13 cellular contexts compared by ENCODE assay signal in the genomic region with DNA sequence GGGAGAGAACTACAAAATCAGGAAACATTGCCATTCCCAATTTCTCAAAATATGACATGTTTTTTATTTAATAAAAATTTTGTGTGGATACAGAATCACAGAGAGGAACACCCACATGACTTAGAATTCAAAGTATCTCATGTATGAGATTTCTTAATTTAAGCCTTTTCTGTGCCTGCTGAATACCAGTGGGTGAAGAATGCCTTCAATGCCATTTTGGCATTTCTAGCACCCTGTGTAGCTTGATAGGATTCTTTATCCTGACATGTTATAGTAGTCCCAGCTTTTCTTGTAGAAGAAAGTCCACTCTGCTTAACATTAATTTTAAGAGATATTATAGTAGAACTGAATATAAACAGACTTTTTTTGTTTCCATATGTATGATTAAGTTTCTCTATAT. TPM values are rescaled to one million over a fixed set of nuclear protein-coding genes. Genes with fewer than 3 reads are reported as not detected.
DNase-seq lines count a peak whose midpoint lies in the region; FAIRE-seq and TF ChIP-seq lines count a peak whose summit lies in the region.
"Had no signal": no experiment of that assay in that cellular context is flagged by ENCODE, and none has a peak within 500 bp of the region (broad histone marks: within the 10 kb centered on the region; RNA-seq: fewer than 3 reads in every experiment).

No MANE protein-coding gene starts in this region.

- no peak for FAIRE-seq in kidney (lab: Jason Lieb, UNC)

- TF ChIP-seq CTCF in kidney (IDR thresholded peaks at IDR 0.05; ENCODE audit: borderline replicate concordance, extremely low read depth, insufficient read depth), result no peak

- H3K27me3 ChIP-seq in adipocyte (replicated peaks; ENCODE audit: control insufficient read depth, insufficient read depth, low read length) (no peaks in the 10 kb centered on the region), mucosa of rectum (ENCODE audit: control insufficient read depth in 2 of 2, insufficient read depth in 2 of 2, low read length in 2 of 2) (no peaks in the 10 kb centered on the region)

- H3K9me3 ChIP-seq in adipocyte (ENCODE audit: control insufficient read depth, low read length) (no peaks in the 10 kb centered on the region), mucosa of rectum (ENCODE audit: control insufficient read depth in 2 of 2, low read length in 2 of 2) (no peaks in the 10 kb centered on the region), kidney (ENCODE audit: control insufficient read depth in 1 of 2, low read length in 2 of 2) (no peaks in the 10 kb centered on the region)

- H3K9ac ChIP-seq in adipocyte (ENCODE audit: low read length), result no peak overlapping the region
- H3K9ac ChIP-seq in mucosa of rectum (ENCODE audit: low read depth in 1 of 2, low read length in 2 of 2), result no peak overlapping the region
- H3K9ac ChIP-seq in kidney (ENCODE audit: low read length in 2 of 2), result no peak overlapping the region

- TF ChIP-seq EP300 in Ishikawa (IDR thresholded peaks at IDR 0.05; ENCODE audit: borderline replicate concordance), result no peak

- peaks cover 12% of the 10 kb centered on the region for H3K4me1 ChIP-seq in adipocyte (ENCODE audit: control insufficient read depth, insufficient read depth, low read length)
- H3K4me1 ChIP-seq in mucosa of rectum (ENCODE audit: control insufficient read depth in 2 of 2, insufficient read depth in 2 of 2, low read length in 2 of 2), result peaks cover 11 to 22% of the 10 kb centered on the region in 2 donors
- H3K4me1 ChIP-seq in kidney (ENCODE audit: control insufficient read depth in 1 of 2, insufficient read depth in 1 of 2, low read depth in 1 of 2, low read length in 2 of 2), result peaks cover 3 to 6% of the 10 kb centered on the region in 2 donors

- no peak for TF ChIP-seq RAD21 in Ishikawa (IDR thresholded peaks at IDR 0.05; ENCODE audit: low read depth)

- DNase-seq in adipocyte (ENCODE audit: low read depth), result peak; percentile 19
- no peak for DNase-seq in activated naive CD4-positive, alpha-beta T cell (lab: John Stamatoyannopoulos, UW)
- DNase-seq in kidney, result no peak
- no peak for DNase-seq in NCI-H2107 (lab: John Stamatoyannopoulos, UW)
- no peak for DNase-seq in HCEC 1CT
- DNase-seq: AML-193, DMS79 treated with DMSO at 0.1 percent for 48 hours, NCI-H1105, NCI-H2081, SHP77 treated with DMSO at 0.1 percent for 48 hours had no signal

- no peak overlapping the region for H3K4me3 ChIP-seq in adipocyte (ENCODE audit: low read length)
- no peak overlapping the region for H3K4me3 ChIP-seq in mucosa of rectum (ENCODE audit: low read length in 2 of 2)
- H3K4me3 ChIP-seq in kidney (ENCODE audit: low read length in 2 of 2), result no peak overlapping the region

- no peaks in the 10 kb centered on the region for H3K36me3 ChIP-seq in adipocyte (ENCODE audit: control insufficient read depth, insufficient read depth, low read length, severe bottlenecking)
- peaks cover 0 to 2% of the 10 kb centered on the region in 2 donors for H3K36me3 ChIP-seq in mucosa of rectum (ENCODE audit: control insufficient read depth in 2 of 2, insufficient read depth in 2 of 2, low read length in 2 of 2)
- H3K36me3 ChIP-seq in kidney (ENCODE audit: control insufficient read depth in 1 of 2, insufficient read depth in 2 of 2, low read length in 2 of 2), result no peaks in the 10 kb centered on the region

- H3K27ac ChIP-seq in mucosa of rectum (ENCODE audit: low read depth in 2 of 2, low read length in 2 of 2), result peak overlapping the region; percentile 67 to 82
- H3K27ac ChIP-seq in kidney (ENCODE audit: low read depth in 2 of 2, low read length in 2 of 2), result no peak overlapping the region
- H3K27ac ChIP-seq: C4-2B had no signal

- intact Hi-C loops in kidney (cut with DNase I), result no loop called here

TF ChIP-seq in Ishikawa, 13 proteins besides CTCF, POLR2A, EP300 and RAD21:
- no peak for TF ChIP-seq FOXM1 (IDR thresholded peaks at IDR 0.05; ENCODE audit: borderline replicate concordance, low read depth)
- TF ChIP-seq TEAD4 (IDR thresholded peaks at IDR 0.05), result 0 out of 2 replicates have a peak, but pooled peaks have one; percentile 20

RNA-seq across cellular contexts. Expression of a gene that starts 3.1 kb away (rescaled TPM):
- 86.1 TPM for total RNA-seq in kidney
- 22.0 TPM for polyA plus RNA-seq in kidney (ENCODE audit: insufficient read depth, low read depth, low replicate concordance)

Comparison
In these comparisons a context has a peak if more than half of its experiments do, and no peak if none do; other contexts are left out.
1. H3K27ac ChIP-seq: peak in mucosa of rectum (2 of 2); none in kidney (0 of 2).